In genomic region chr7:77982926-77983550, GRCh38 we compare ENCODE assay signal across 13 cellular contexts.
DNase-seq lines count a peak whose midpoint lies in the region; ATAC-seq, FAIRE-seq and TF ChIP-seq lines count a peak whose summit lies in the region.
"Had no signal": no experiment of that assay in that cellular context is flagged by ENCODE, and none has a peak within 500 bp of the region (broad histone marks: within the 10 kb centered on the region; RNA-seq: fewer than 3 reads in every experiment).

No MANE protein-coding gene starts in this region.

- H3K4me3 ChIP-seq in keratinocyte (ENCODE audit: control insufficient read depth in 2 of 3, extremely low read depth in 1 of 3, insufficient read depth in 2 of 3, low read depth in 1 of 3, low read length in 3 of 3) = no peak overlapping the region
- H3K4me3 ChIP-seq: upper lobe of left lung had no signal

- H3K9me1 ChIP-seq in keratinocyte (ENCODE audit: control insufficient read depth, extremely low read depth, insufficient read depth, low read length) = no peaks in the 10 kb centered on the region

- dilution Hi-C loops in keratinocyte (cut with MboI; ENCODE audit: extremely low pct_ligation_motif_present, low sequenced_read_pairs) = no loop called here

- CTCF ChIA-PET in RWPE1 (lab: Yijun Ruan, JAX) = interaction anchor here (0.7 kb wide), 1 partner anchor 477 kb away, joined by 3 read pairs; no protein-coding TSS in a partner anchor

- H3K4me1 ChIP-seq in keratinocyte (ENCODE audit: control insufficient read depth, extremely low read depth, insufficient read depth, low read length) = no peaks in the 10 kb centered on the region
- H3K4me1 ChIP-seq: upper lobe of left lung had no signal

- H3K27me3 ChIP-seq in keratinocyte (ENCODE audit: control insufficient read depth, extremely low read depth, insufficient read depth, low read length) = peaks cover 4% of the 10 kb centered on the region
- H3K27me3 ChIP-seq: upper lobe of left lung had no signal

- H4K20me1 ChIP-seq in keratinocyte (ENCODE audit: control insufficient read depth, extremely low read depth, insufficient read depth, low read length) = no peaks in the 10 kb centered on the region

- POLR2A ChIA-PET in RWPE1 (lab: Yijun Ruan, JAX; ENCODE audit: low non-redundant PET) = no interaction called here

- H3K36me3 ChIP-seq in keratinocyte (ENCODE audit: control insufficient read depth in 2 of 2, extremely low read depth in 1 of 2, insufficient read depth in 2 of 2, low read length in 2 of 2) = no peaks in the 10 kb centered on the region
- H3K36me3 ChIP-seq: upper lobe of left lung had no signal

- no peak overlapping the region for H3K9ac ChIP-seq in keratinocyte (ENCODE audit: control insufficient read depth, extremely low read depth, insufficient read depth, low read length)

- DNase-seq in NK-92 treated with Interleukin-12 subunit alpha and Interleukin-12 subunit beta, amount 100 ng/mL, for 24 hours (lab: John Stamatoyannopoulos, UW) = peak; percentile 17
- no peak for DNase-seq in NK-92 (lab: John Stamatoyannopoulos, UW; ENCODE audit: unreplicated experiment)
- peak; percentile 13 for DNase-seq in RWPE1 (ENCODE audit: low spot score)
- peak; percentile 21 for DNase-seq in keratinocyte (ENCODE audit: low read depth, low spot score)
- no peak for DNase-seq in NCI-H146 (lab: John Stamatoyannopoulos, UW)
- DNase-seq in NCI-H510A (lab: John Stamatoyannopoulos, UW) = no peak
- DNase-seq: 8988T; activated CD4-positive, CD25-positive, alpha-beta regulatory T cell treated with anti-CD3 and anti-CD28 coated beads, Interleukin-2, amount 50 U/mL, for 72 hours; hypothalamus; NCI-H2171; upper lobe of left lung had no signal

- H3K79me2 ChIP-seq in keratinocyte (ENCODE audit: control insufficient read depth, insufficient read depth, low read length) = no peaks in the 10 kb centered on the region

- ATAC-seq in GM18868 (IDR thresholded peaks at IDR 0.05; ENCODE audit: unreplicated experiment) = peak; percentile 88
- ATAC-seq in GM18907 (IDR thresholded peaks at IDR 0.05; ENCODE audit: unreplicated experiment) = no peak

- FAIRE-seq in keratinocyte (lab: Jason Lieb, UNC) = no peak

- no peak overlapping the region for H2AFZ ChIP-seq in keratinocyte (ENCODE audit: control insufficient read depth, low read length)

- H3K9me3 ChIP-seq in keratinocyte (ENCODE audit: control insufficient read depth, low read depth, low read length) = no peaks in the 10 kb centered on the region
- H3K9me3 ChIP-seq: upper lobe of left lung had no signal

- no peak overlapping the region for H3K27ac ChIP-seq in RWPE1
- no peak overlapping the region for H3K27ac ChIP-seq in keratinocyte (ENCODE audit: control insufficient read depth, insufficient read depth, low read length)
- H3K27ac ChIP-seq: upper lobe of left lung had no signal

- TF ChIP-seq CTCF in RWPE1 (conservative IDR thresholded peaks at IDR 0.05; ENCODE audit: low read depth) (no peak), keratinocyte (optimal IDR thresholded peaks at IDR 0.05 in 1 of 3, IDR thresholded peaks at IDR 0.05 in 1 of 3, conservative IDR thresholded peaks at IDR 0.05 in 1 of 3; ENCODE audit: extremely low read depth in 1 of 3, insufficient read depth in 2 of 3, low read length in 3 of 3) (no peak)

- H3K4me2 ChIP-seq in keratinocyte (ENCODE audit: control insufficient read depth, extremely low read depth, insufficient read depth, low read depth, low read length) = no peak overlapping the region

Comparison
In these comparisons a context has a peak if more than half of its experiments do, and no peak if none do; other contexts are left out.
1. DNase-seq: peak in NK-92 treated with Interleukin-12 subunit alpha and Interleukin-12 subunit beta, amount 100 ng/mL, for 24 hours (single experiment), RWPE1 (single experiment) and keratinocyte (single experiment); none in NK-92 (single experiment), NCI-H146 (single experiment) and NCI-H510A (single experiment).